Comparison of ENCODE assay signal across 11 cellular contexts in genomic region chr1:15172405-15173259, GRCh38. TPM values are rescaled to one million over a fixed set of nuclear protein-coding genes. Genes with fewer than 3 reads are reported as not detected.
A peak's percentile ranks its signal among the peaks of the same experiment; 100 is the strongest.
DNase-seq lines count a peak whose midpoint lies in the region; ATAC-seq and TF ChIP-seq lines count a peak whose summit lies in the region.
"Had no signal": no experiment of that assay in that cellular context is flagged by ENCODE, and none has a peak within 500 bp of the region (broad histone marks: within the 10 kb centered on the region; RNA-seq: fewer than 3 reads in every experiment).

No MANE protein-coding gene starts in this region.

- no peak for TF ChIP-seq POLR2A in vagina (IDR thresholded peaks at IDR 0.05)

- intact Hi-C loops in Right ventricle myocardium inferior (cut with DNase I) (no loop called here), cardiac septum (cut with DNase I) (no loop called here), right cardiac atrium (cut with DNase I) (no loop called here), vagina (cut with DNase I) (no loop called here)

- ATAC-seq in Right ventricle myocardium inferior (peak; percentile 80), right cardiac atrium (peak; percentile 32 to 85), HG03469 (IDR thresholded peaks at IDR 0.05; ENCODE audit: unreplicated experiment) (no peak)

- H3K27me3 ChIP-seq in brain microvascular endothelial cell (replicated peaks) (no peaks in the 10 kb centered on the region), right cardiac atrium (ENCODE audit: control insufficient read depth, insufficient read depth) (no peaks in the 10 kb centered on the region), vagina (no peaks in the 10 kb centered on the region)
- H3K27me3 ChIP-seq: suprapubic skin had no signal

- TF ChIP-seq CTCF in brain microvascular endothelial cell (IDR thresholded peaks at IDR 0.05; ENCODE audit: low read depth, low read length, missing control alignments) (peak; percentile 9), vagina (IDR thresholded peaks at IDR 0.05) (no peak)

- DNase-seq in Right ventricle myocardium inferior (ENCODE audit: missing footprints) (no peak), cardiac septum (ENCODE audit: low spot score) (no peak), brain microvascular endothelial cell (peak; percentile 29), right cardiac atrium (peak in 1 of 3 donors; percentile 33), vagina (ENCODE audit: extremely low spot score in 2 of 2) (no peak), NCI-H446 (lab: John Stamatoyannopoulos, UW) (no peak), NCI-H128 (lab: John Stamatoyannopoulos, UW; ENCODE audit: unreplicated experiment) (no peak)
- DNase-seq: activated CD8-positive, alpha-beta memory T cell treated with anti-CD3 and anti-CD28 coated beads, Interleukin-2, amount 50 U/mL, for 48 hours; WERI-Rb-1 had no signal

- in situ Hi-C loops in brain microvascular endothelial cell (cut with HindIII; ENCODE audit: low pct_ligation_motif_present, low sequenced_read_pairs), result no loop called here

- WGBS in right cardiac atrium, result 55% methylated on average over 16 of the region's 16 CpGs

- H3K9me3 ChIP-seq in right cardiac atrium (ENCODE audit: control insufficient read depth, low read length) (no peaks in the 10 kb centered on the region), vagina (no peaks in the 10 kb centered on the region)
- H3K9me3 ChIP-seq: suprapubic skin had no signal

- H3K27ac ChIP-seq in brain microvascular endothelial cell (no peak overlapping the region), right cardiac atrium (ENCODE audit: low read length) (no peak overlapping the region), vagina (peak overlapping the region; percentile 13)
- H3K27ac ChIP-seq: suprapubic skin had no signal

- H3K4me1 ChIP-seq in right cardiac atrium (ENCODE audit: control insufficient read depth, insufficient read depth, low read length) (peaks cover 5% of the 10 kb centered on the region), vagina (peaks cover 30% of the 10 kb centered on the region)

- H3K36me3 ChIP-seq in brain microvascular endothelial cell (replicated peaks) (no peaks in the 10 kb centered on the region), vagina (no peaks in the 10 kb centered on the region)
- H3K36me3 ChIP-seq: suprapubic skin, WERI-Rb-1 had no signal

- H3K4me3 ChIP-seq in brain microvascular endothelial cell (ENCODE audit: low read depth, low read length) (no peak overlapping the region), right cardiac atrium (ENCODE audit: low read length) (no peak overlapping the region), vagina (no peak overlapping the region)
- H3K4me3 ChIP-seq: suprapubic skin had no signal

RNA-seq across cellular contexts. Expression of gene TMEM51, which starts 19.1 kb away (rescaled TPM):
- 4.7 TPM for total RNA-seq in Right ventricle myocardium inferior
- 2.8 TPM for total RNA-seq in cardiac septum
- 1 to 10 TPM; 3.7 to 5.4 (median 4.6) TPM for total RNA-seq in right cardiac atrium
- 4.3 TPM for polyA plus RNA-seq in right cardiac atrium
- 31.4 TPM for total RNA-seq in vagina
